15 cellular contexts compared by ENCODE assay signal in the genomic region with DNA sequence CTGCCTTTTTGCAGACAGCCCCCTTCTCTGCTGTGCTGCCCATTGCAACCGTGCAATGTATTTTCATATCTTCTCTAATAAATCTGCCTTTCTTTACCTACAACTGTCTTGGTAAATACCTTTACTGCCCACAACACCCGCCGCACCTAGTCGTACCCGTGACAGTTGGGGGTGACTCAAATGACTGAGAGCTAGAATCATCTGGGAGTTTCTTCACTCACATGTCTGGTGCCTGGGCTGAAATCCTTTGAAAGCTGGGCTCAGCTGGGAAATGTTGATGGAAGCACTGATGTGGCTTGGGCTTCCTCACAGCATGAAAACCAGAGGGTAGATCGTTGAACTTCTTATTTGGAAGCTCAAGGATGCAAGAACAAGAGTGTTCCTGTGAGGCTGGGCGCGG. TPM values are rescaled to one million over a fixed set of nuclear protein-coding genes. Genes with fewer than 3 reads are reported as not detected.
"Had no signal": no experiment of that assay in that cellular context is flagged by ENCODE, and none has a peak within 500 bp of the region (broad histone marks: within the 10 kb centered on the region; RNA-seq: fewer than 3 reads in every experiment).

No MANE protein-coding gene starts in this region.

- H3K27me3 ChIP-seq: dorsolateral prefrontal cortex, hepatocyte had no signal

- H3K9me3 Mint-ChIP-seq: activated B cell treated with CpG ODN at 0.5 μM for 24 hours; activated naive CD8-positive, alpha-beta T cell treated with anti-CD3 and anti-CD28 coated beads, Interleukin-2, amount 10 ng/mL, durations not matched to agents 7 days and 5 days; endodermal cell; T-helper 2 cell treated with Interferon-gamma antibody and Interleukin-4, amounts not matched to agents 5 μg/mL and 100 μg/mL, for 36 hours; type B pancreatic cell had no signal

- H3K79me2 ChIP-seq: hepatocyte, parathyroid adenoma had no signal

- DNase-seq: activated B cell treated with CpG ODN at 0.5 μM for 24 hours; activated CD4-positive, alpha-beta T cell treated with anti-CD3 and anti-CD28 coated beads for 48 hours; activated naive CD8-positive, alpha-beta T cell treated with anti-CD3 and anti-CD28 coated beads, Interleukin-2, amount 10 ng/mL, durations not matched to agents 7 days and 5 days; endodermal cell; stimulated activated CD4-positive, alpha-beta T cell treated with anti-CD3 and anti-CD28 coated beads, Interleukin-4, amount 100 ng/mL, for 1 hour; stimulated activated naive CD4-positive, alpha-beta T cell had no signal

- H3K4me3 ChIP-seq: dorsolateral prefrontal cortex, hepatocyte had no signal

- H3K27ac Mint-ChIP-seq: activated B cell treated with CpG ODN at 0.5 μM for 24 hours; activated naive CD8-positive, alpha-beta T cell treated with anti-CD3 and anti-CD28 coated beads, Interleukin-2, amount 10 ng/mL, durations not matched to agents 7 days and 5 days; endodermal cell; T-helper 2 cell treated with Interferon-gamma antibody and Interleukin-4, amounts not matched to agents 5 μg/mL and 100 μg/mL, for 36 hours; type B pancreatic cell had no signal

- H3K4me1 Mint-ChIP-seq: activated B cell treated with CpG ODN at 0.5 μM for 24 hours had no signal

- H3K4me2 ChIP-seq: hepatocyte had no signal

- H3K27ac ChIP-seq: hepatocyte, parathyroid adenoma had no signal

- H3K27me3 Mint-ChIP-seq: type B pancreatic cell had no signal

- H2AFZ ChIP-seq: hepatocyte, parathyroid adenoma had no signal

- H3K36me3 Mint-ChIP-seq: activated naive CD8-positive, alpha-beta T cell treated with anti-CD3 and anti-CD28 coated beads, Interleukin-2, amount 10 ng/mL, durations not matched to agents 7 days and 5 days; type B pancreatic cell had no signal

- H3K4me3 Mint-ChIP-seq: activated B cell treated with CpG ODN at 0.5 μM for 24 hours; activated naive CD8-positive, alpha-beta T cell treated with anti-CD3 and anti-CD28 coated beads, Interleukin-2, amount 10 ng/mL, durations not matched to agents 7 days and 5 days; endodermal cell; T-helper 2 cell treated with Interferon-gamma antibody and Interleukin-4, amounts not matched to agents 5 μg/mL and 100 μg/mL, for 36 hours; type B pancreatic cell had no signal

- H3K9ac ChIP-seq: parathyroid adenoma had no signal

RNA-seq across cellular contexts. Expression of gene PNMA8A, which starts 2.8 kb away (rescaled TPM):
- total RNA-seq: activated B cell treated with CpG ODN at 0.5 μM for 24 hours had no signal

RNA-seq across cellular contexts. Expression of gene PNMA8C, which starts 45.5 kb away (rescaled TPM):
- total RNA-seq: activated B cell treated with CpG ODN at 0.5 μM for 24 hours, bronchial epithelial cell, subcutaneous adipose tissue had no signal
- polyA plus RNA-seq: esophagus, hepatocyte, liver had no signal
